ENCODE assay signal across 21 cellular contexts in genomic region chr17:32120086-32120485, GRCh38.
"Had no signal": no experiment of that assay in that cellular context is flagged by ENCODE, and none has a peak within 500 bp of the region (broad histone marks: within the 10 kb centered on the region; RNA-seq: fewer than 3 reads in every experiment).

No MANE protein-coding gene starts in this region.

- FAIRE-seq: TTC549 had no signal

- H3K4me1 ChIP-seq: esophagus muscularis mucosa, lower lobe of right lung had no signal

- ATAC-seq: activated CD8-positive, alpha-beta memory T cell treated with anti-CD3 and anti-CD28 coated beads, Interleukin-2, amount 10 ng/mL, durations not matched to agents 7 days and 5 days; activated naive CD4-positive, alpha-beta T cell treated with anti-CD3 and anti-CD28 coated beads, Interleukin-2, amount 50 U/mL, for 72 hours; activated T-cell treated with anti-CD3 and anti-CD28 coated beads, Interleukin-2, amount 50 U/mL, for 4 hours; lower lobe of right lung; stimulated activated naive CD8-positive, alpha-beta T cell treated with anti-CD3 and anti-CD28 coated beads, Interleukin-15, amount 100 ng/mL, for 72 hours had no signal

- H3K9me3 ChIP-seq: esophagus muscularis mucosa, lower lobe of right lung, neutrophil, thoracic aorta had no signal

- H3K27ac ChIP-seq: brain microvascular endothelial cell, esophagus muscularis mucosa, lower lobe of right lung, neutrophil, thoracic aorta had no signal

- H3K27me3 ChIP-seq: brain microvascular endothelial cell, neutrophil had no signal

- DNase-seq: activated CD4-positive, alpha-beta T cell treated with anti-CD3 and anti-CD28 coated beads, Interleukin-2, amount 50 U/mL, for 1 hour; activated CD4-positive, CD25-positive, alpha-beta regulatory T cell; activated CD8-positive, alpha-beta memory T cell treated with anti-CD3 and anti-CD28 coated beads, Interleukin-2, amount 10 ng/mL, durations not matched to agents 7 days and 5 days; activated effector memory CD4-positive, alpha-beta T cell treated with anti-CD3 and anti-CD28 coated beads, Interleukin-2, amount 50 U/mL, for 16 hours; activated T-cell treated with anti-CD3 and anti-CD28 coated beads, Interleukin-2, amount 50 U/mL, for 4 hours; amygdala; brain microvascular endothelial cell; cerebellar nuclear complex; glutamatergic neuron; immature natural killer cell; lower lobe of right lung; midbrain; naive B cell; stimulated activated CD4-positive, alpha-beta T cell treated with anti-CD3 and anti-CD28 coated beads, Interleukin-15, amount 100 ng/mL, for 24 hours; stimulated activated CD4-positive, alpha-beta T cell treated with anti-CD3 and anti-CD28 coated beads, Interleukin-4, amount 100 ng/mL, for 24 hours; stimulated activated naive CD8-positive, alpha-beta T cell treated with anti-CD3 and anti-CD28 coated beads, Interleukin-15, amount 100 ng/mL, for 72 hours had no signal

- H3K36me3 ChIP-seq: brain microvascular endothelial cell, esophagus muscularis mucosa, lower lobe of right lung, neutrophil, thoracic aorta had no signal

- H3K4me3 ChIP-seq: esophagus muscularis mucosa, lower lobe of right lung, thoracic aorta had no signal
